Comparison of ENCODE assay signal across 10 cellular contexts in the genomic region with DNA sequence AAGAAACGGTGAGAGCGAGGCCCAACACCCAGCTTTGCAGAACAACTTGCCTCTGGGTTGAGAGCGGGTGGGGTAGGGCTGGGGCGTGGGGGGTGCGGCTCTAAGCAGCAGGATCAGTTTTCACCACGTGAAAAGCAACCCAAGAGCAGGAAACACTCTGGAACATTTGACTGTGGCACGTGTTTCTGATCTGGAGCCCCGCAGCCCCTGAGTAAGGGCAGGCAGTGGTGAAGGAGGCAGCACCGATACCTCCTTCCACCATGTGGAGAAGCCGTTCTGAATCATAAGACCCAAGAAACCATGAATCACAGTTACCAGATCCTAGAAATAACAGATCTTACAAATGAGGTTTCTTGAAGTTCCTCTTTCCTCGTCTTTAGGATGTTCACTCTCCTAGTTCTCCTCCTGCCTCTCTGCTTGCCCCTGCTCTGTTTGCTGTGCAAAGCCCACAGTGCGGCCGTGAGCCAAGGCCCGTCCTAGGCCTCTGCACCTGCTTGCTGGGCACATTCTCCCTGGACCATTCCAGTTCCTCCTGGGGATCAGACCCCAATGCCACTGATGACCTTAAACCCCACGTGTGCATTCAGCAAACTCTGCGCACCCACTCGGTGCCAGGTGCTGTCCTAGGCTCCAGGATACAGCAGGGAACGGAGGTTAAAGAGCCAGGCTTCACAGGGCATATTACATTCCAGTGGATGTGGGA. TPM values are rescaled to one million over a fixed set of nuclear protein-coding genes. Genes with fewer than 3 reads are reported as not detected.
DNase-seq lines count a peak whose midpoint lies in the region; ATAC-seq and TF ChIP-seq lines count a peak whose summit lies in the region.
"Had no signal": no experiment of that assay in that cellular context is flagged by ENCODE, and none has a peak within 500 bp of the region (broad histone marks: within the 10 kb centered on the region; RNA-seq: fewer than 3 reads in every experiment).

No MANE protein-coding gene starts in this region.

- H3K27ac Mint-ChIP-seq in activated naive CD4-positive, alpha-beta T cell treated with anti-CD3 and anti-CD28 coated beads, Interleukin-2, amount 50 U/mL, for 72 hours: peak overlapping the region in 1 of 2 donors; percentile 68
- H3K27ac Mint-ChIP-seq in activated T-cell treated with anti-CD3 and anti-CD28 coated beads, Interleukin-2, amount 50 U/mL, for 72 hours: no peak overlapping the region
- H3K27ac Mint-ChIP-seq: activated T-helper 1 cell treated with anti-CD3 and anti-CD28 coated beads, Interleukin-12 subunit alpha, Interleukin-12 subunit beta, Interleukin-2, Interleukin-4 antibody, amounts not matched to agents 30 ng/mL and 10 ng/mL and 1 ng/mL, durations not matched to agents 14 hours and 24 hours and 36 hours had no signal

- no peak for TF ChIP-seq CTCF in mucosa of descending colon (IDR thresholded peaks at IDR 0.05)

- no peaks in the 10 kb centered on the region for H3K9me3 ChIP-seq in mucosa of descending colon

- no peaks in the 10 kb centered on the region for H3K9me3 Mint-ChIP-seq in activated naive CD4-positive, alpha-beta T cell treated with anti-CD3 and anti-CD28 coated beads, Interleukin-2, amount 50 U/mL, for 72 hours
- H3K9me3 Mint-ChIP-seq in activated T-cell treated with anti-CD3 and anti-CD28 coated beads, Interleukin-2, amount 50 U/mL, for 72 hours: peaks cover 0 to 4% of the 10 kb centered on the region in 2 donors

- H3K4me1 ChIP-seq in mucosa of descending colon (ENCODE audit: low read depth): peaks cover 18% of the 10 kb centered on the region

- DNase-seq in activated naive CD4-positive, alpha-beta T cell treated with anti-CD3 and anti-CD28 coated beads, Interleukin-2, amount 50 U/mL, for 72 hours (ENCODE audit: low spot score in 2 of 2): peak in 1 of 2 donors; percentile 27
- no peak for DNase-seq in activated naive CD4-positive, alpha-beta T cell treated with Interleukin-2 at 50 U/mL for 16 hours
- DNase-seq in activated T-cell treated with anti-CD3 and anti-CD28 coated beads, Interleukin-2, amount 50 U/mL, for 72 hours: peak; percentile 24 to 47
- peak in 2 of 3 donors; percentile 29 to 38 for DNase-seq in mucosa of descending colon
- DNase-seq in ureter (ENCODE audit: low spot score): peak; percentile 70
- no peak for DNase-seq in NCI-H1930 (lab: John Stamatoyannopoulos, UW)
- DNase-seq in A172 (ENCODE audit: low spot score): no peak

- peaks cover 0 to 9% of the 10 kb centered on the region in 2 donors for H3K36me3 Mint-ChIP-seq in activated naive CD4-positive, alpha-beta T cell treated with anti-CD3 and anti-CD28 coated beads, Interleukin-2, amount 50 U/mL, for 72 hours
- no peaks in the 10 kb centered on the region for H3K36me3 Mint-ChIP-seq in activated T-cell treated with anti-CD3 and anti-CD28 coated beads, Interleukin-2, amount 50 U/mL, for 72 hours (ENCODE audit: insufficient read depth in 2 of 2)

- peaks cover 34% of the 10 kb centered on the region for H3K4me1 Mint-ChIP-seq in activated T-cell treated with anti-CD3 and anti-CD28 coated beads, Interleukin-2, amount 50 U/mL, for 72 hours (ENCODE audit: low read depth)

- peak overlapping the region; percentile 20 to 41 for H3K4me3 Mint-ChIP-seq in activated T-cell treated with anti-CD3 and anti-CD28 coated beads, Interleukin-2, amount 50 U/mL, for 72 hours
- H3K4me3 Mint-ChIP-seq: activated T-helper 1 cell treated with anti-CD3 and anti-CD28 coated beads, Interleukin-12 subunit alpha, Interleukin-12 subunit beta, Interleukin-2, Interleukin-4 antibody, amounts not matched to agents 30 ng/mL and 10 ng/mL and 1 ng/mL, durations not matched to agents 14 hours and 24 hours and 36 hours had no signal

- peak; percentile 85 to 89 for ATAC-seq in activated naive CD4-positive, alpha-beta T cell treated with anti-CD3 and anti-CD28 coated beads, Interleukin-2, amount 50 U/mL, for 72 hours
- ATAC-seq in activated T-cell treated with anti-CD3 and anti-CD28 coated beads, Interleukin-2, amount 50 U/mL, for 72 hours (replicated peaks in 1 of 2): peak; percentile 75 to 85
- no peak for ATAC-seq in mucosa of descending colon
- no peak for ATAC-seq in GM19328 (IDR thresholded peaks at IDR 0.05; ENCODE audit: unreplicated experiment)

- intact Hi-C loops in mucosa of descending colon (cut with DNase I, micrococcal nuclease): no loop called here

- peaks cover 33% of the 10 kb centered on the region for H3K27me3 Mint-ChIP-seq in activated T-cell treated with anti-CD3 and anti-CD28 coated beads, Interleukin-2, amount 50 U/mL, for 72 hours (ENCODE audit: low read depth)

- no peak overlapping the region for H3K4me3 ChIP-seq in mucosa of descending colon

- H3K36me3 ChIP-seq in mucosa of descending colon (ENCODE audit: low read depth): no peaks in the 10 kb centered on the region

RNA-seq across cellular contexts. Expression of a gene that starts 31.9 kb away (rescaled TPM):
- not detected for total RNA-seq in activated naive CD4-positive, alpha-beta T cell treated with anti-CD3 and anti-CD28 coated beads, Interleukin-2, amount 50 U/mL, for 72 hours
- not detected for total RNA-seq in activated T-cell treated with anti-CD3 and anti-CD28 coated beads, Interleukin-2, amount 50 U/mL, for 72 hours
- total RNA-seq in mucosa of descending colon (under 1 TPM; 0.72 to 0.98 (median 0.93) TPM), ureter (not detected)
- not detected in 2 replicates for total RNA-seq in A172 (2014; rRNA removed; shearing (Covaris generic))
- total RNA-seq: activated T-helper 1 cell treated with anti-CD3 and anti-CD28 coated beads, Interleukin-12 subunit alpha, Interleukin-12 subunit beta, Interleukin-2, Interleukin-4 antibody, amounts not matched to agents 30 ng/mL and 10 ng/mL and 1 ng/mL, durations not matched to agents 14 hours and 24 hours and 36 hours; endothelial cell of umbilical vein had no signal

RNA-seq across cellular contexts. Expression of a gene that starts 48.5 kb away (rescaled TPM):
- not detected for total RNA-seq in activated naive CD4-positive, alpha-beta T cell treated with anti-CD3 and anti-CD28 coated beads, Interleukin-2, amount 50 U/mL, for 72 hours
- not detected for total RNA-seq in activated T-cell treated with anti-CD3 and anti-CD28 coated beads, Interleukin-2, amount 50 U/mL, for 72 hours
- total RNA-seq in mucosa of descending colon (10 to 100 TPM in 2 of 3 donors, 1 to 10 TPM in 1; 5.8 to 69.2 (median 18.1) TPM), ureter (20.9 TPM)
- total RNA-seq in A172 (2014; rRNA removed; shearing (Covaris generic)): not detected in 2 replicates
- total RNA-seq: activated T-helper 1 cell treated with anti-CD3 and anti-CD28 coated beads, Interleukin-12 subunit alpha, Interleukin-12 subunit beta, Interleukin-2, Interleukin-4 antibody, amounts not matched to agents 30 ng/mL and 10 ng/mL and 1 ng/mL, durations not matched to agents 14 hours and 24 hours and 36 hours had no signal

Comparison
In these comparisons a context has a peak if more than half of its experiments do, and no peak if none do; other contexts are left out.
1. ATAC-seq: peak in activated naive CD4-positive, alpha-beta T cell treated with anti-CD3 and anti-CD28 coated beads, Interleukin-2, amount 50 U/mL, for 72 hours (2 of 2) and activated T-cell treated with anti-CD3 and anti-CD28 coated beads, Interleukin-2, amount 50 U/mL, for 72 hours (2 of 2); none in mucosa of descending colon (single experiment) and GM19328 (single experiment).
2. DNase-seq: peak in activated T-cell treated with anti-CD3 and anti-CD28 coated beads, Interleukin-2, amount 50 U/mL, for 72 hours (2 of 2), mucosa of descending colon (2 of 3) and ureter (single experiment); none in activated naive CD4-positive, alpha-beta T cell treated with Interleukin-2 at 50 U/mL for 16 hours (single experiment), NCI-H1930 (0 of 2) and A172 (single experiment).